Comparison of ENCODE assay signal across 19 cellular contexts in the genomic region with DNA sequence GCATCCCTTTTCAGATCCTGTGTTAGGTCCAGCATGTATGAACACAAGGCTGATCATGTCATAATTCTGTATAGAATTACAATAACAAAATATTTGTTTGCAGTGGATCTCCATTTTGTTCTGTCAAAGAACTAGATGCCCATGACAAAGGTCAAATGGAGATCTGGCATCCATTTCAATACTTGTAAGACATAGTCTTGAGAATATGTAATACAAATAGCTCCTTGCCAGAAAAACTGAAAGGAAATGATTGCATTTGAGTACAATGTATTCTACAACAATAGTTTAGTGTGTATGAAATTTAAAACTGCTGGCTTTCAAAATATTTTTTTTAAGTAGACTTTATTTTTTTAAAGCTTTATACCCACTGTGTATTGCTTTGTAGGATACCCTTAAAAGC.
"Had no signal": no experiment of that assay in that cellular context is flagged by ENCODE, and none has a peak within 500 bp of the region (broad histone marks: within the 10 kb centered on the region; RNA-seq: fewer than 3 reads in every experiment).

No MANE protein-coding gene starts in this region.

- H2AFZ ChIP-seq: parathyroid adenoma had no signal

- H3K36me3 Mint-ChIP-seq: WTC11 had no signal

- H3K27ac ChIP-seq: breast epithelium, coronary artery, lower lobe of right lung, parathyroid adenoma had no signal

- H3K9me3 Mint-ChIP-seq: nephron progenitor cell, WTC11 had no signal

- H3K4me3 ChIP-seq: breast epithelium, coronary artery, lower lobe of right lung, mucosa of descending colon, sigmoid colon, smooth muscle cell had no signal

- H3K79me2 ChIP-seq: parathyroid adenoma had no signal

- H3K27me3 ChIP-seq: breast epithelium, sigmoid colon had no signal

- H3K27me3 Mint-ChIP-seq: activated naive CD8-positive, alpha-beta T cell; activated T-helper 17 cell treated with anti-CD3 and anti-CD28 coated beads, Interleukin-2, amount 50 U/mL, for 72 hours; stimulated activated naive B cell treated with anti-CD40 and anti-IgM and Interleukin-4, amounts not matched to agents 10 μg/mL and 1 μg/mL and 100 μg/mL, for 72 hours had no signal

- H3K9ac ChIP-seq: parathyroid adenoma had no signal

- H3K4me3 Mint-ChIP-seq: activated naive CD8-positive, alpha-beta T cell; activated T-helper 17 cell treated with anti-CD3 and anti-CD28 coated beads, Interleukin-2, amount 50 U/mL, for 72 hours; nephron progenitor cell; stimulated activated naive B cell treated with anti-CD40 and anti-IgM and Interleukin-4, amounts not matched to agents 10 μg/mL and 1 μg/mL and 100 μg/mL, for 72 hours; WTC11 had no signal

- H3K4me2 ChIP-seq: smooth muscle cell had no signal

- FAIRE-seq: kidney had no signal

- DNase-seq: activated T-cell treated with anti-CD3 and anti-CD28 coated beads, Interleukin-2, amount 50 U/mL, for 1 hour; cerebellar nuclear complex; kidney; lower lobe of right lung; mesendoderm; mucosa of descending colon; nephron progenitor cell; sigmoid colon; stimulated activated CD4-positive, alpha-beta T cell treated with anti-CD3 and anti-CD28 coated beads, Interleukin-15, amount 100 ng/mL, for 24 hours; stimulated activated CD8-positive, alpha-beta memory T cell treated with anti-CD3 and anti-CD28 coated beads, Interleukin-4, amount 100 ng/mL, for 48 hours; stimulated activated naive B cell treated with anti-CD40 and anti-IgM and Interleukin-4, amounts not matched to agents 10 μg/mL and 1 μg/mL and 100 μg/mL, for 72 hours; T-helper 9 cell had no signal

- H3K4me1 ChIP-seq: breast epithelium had no signal

- ATAC-seq: activated T-helper 17 cell treated with anti-CD3 and anti-CD28 coated beads, Interleukin-2, amount 50 U/mL, for 72 hours; lower lobe of right lung; mucosa of descending colon; stimulated activated naive B cell treated with anti-CD40 and anti-IgM and Interleukin-4, amounts not matched to agents 10 μg/mL and 1 μg/mL and 100 μg/mL, for 72 hours; WTC11 had no signal

- H3K9me3 ChIP-seq: breast epithelium, lower lobe of right lung, mucosa of descending colon, sigmoid colon had no signal

- H3K27ac Mint-ChIP-seq: activated naive CD8-positive, alpha-beta T cell; activated T-helper 17 cell treated with anti-CD3 and anti-CD28 coated beads, Interleukin-2, amount 50 U/mL, for 72 hours; nephron progenitor cell; stimulated activated naive B cell treated with anti-CD40 and anti-IgM and Interleukin-4, amounts not matched to agents 10 μg/mL and 1 μg/mL and 100 μg/mL, for 72 hours; WTC11 had no signal

- H3K36me3 ChIP-seq: breast epithelium, lower lobe of right lung, sigmoid colon had no signal
